8 cellular contexts compared by ENCODE assay signal in genomic region chr6:163711615-163712568, GRCh38.
DNase-seq lines count a peak whose midpoint lies in the region; ATAC-seq and TF ChIP-seq lines count a peak whose summit lies in the region.

No MANE protein-coding gene starts in this region.

- H3K9ac ChIP-seq in Karpas-422 (ENCODE audit: low read length) = no peak overlapping the region

- no peaks in the 10 kb centered on the region for H3K4me1 ChIP-seq in Karpas-422 (ENCODE audit: low read length)

- POLR2A ChIA-PET in activated CD4-positive, alpha-beta T cell treated with anti-CD3 and anti-CD28 coated beads, Interleukin-2, amount 10 ng/mL, durations not matched to agents 7 days and 5 days (lab: Charles Lee) = no interaction called here

- H3K9me3 ChIP-seq in Karpas-422 (ENCODE audit: low read length) = no peaks in the 10 kb centered on the region; the same call in 1 of the 2 replicates

- H4K20me1 ChIP-seq in Karpas-422 (ENCODE audit: insufficient read depth, low read depth, low read length) = no peaks in the 10 kb centered on the region

- H3K4me3 ChIP-seq in skin epidermis = no peak overlapping the region
- no peak overlapping the region for H3K4me3 ChIP-seq in Karpas-422 (ENCODE audit: low read length)

- no peak overlapping the region for H2AFZ ChIP-seq in Karpas-422 (ENCODE audit: low read length)

- no peaks in the 10 kb centered on the region for H3K27me3 Mint-ChIP-seq in activated CD4-positive, alpha-beta T cell treated with anti-CD3 and anti-CD28 coated beads, Interleukin-2, amount 10 ng/mL, durations not matched to agents 7 days and 5 days

- H3K79me2 ChIP-seq in Karpas-422 (ENCODE audit: low read length) = no peaks in the 10 kb centered on the region

- H3K9me3 Mint-ChIP-seq in activated CD4-positive, alpha-beta T cell treated with anti-CD3 and anti-CD28 coated beads, Interleukin-2, amount 10 ng/mL, durations not matched to agents 7 days and 5 days = no peaks in the 10 kb centered on the region

- TF ChIP-seq CTCF in GM12872 (IDR thresholded peaks at IDR 0.05; ENCODE audit: insufficient read depth, low read depth, low read length) = peak; percentile 39; the same call in 1 of the 3 replicates

- no peak overlapping the region for H3K4me3 Mint-ChIP-seq in activated CD4-positive, alpha-beta T cell treated with anti-CD3 and anti-CD28 coated beads, Interleukin-2, amount 10 ng/mL, durations not matched to agents 7 days and 5 days

- no peaks in the 10 kb centered on the region for H3K36me3 ChIP-seq in Karpas-422 (ENCODE audit: insufficient read depth, low read length)

- no peaks in the 10 kb centered on the region for H3K36me3 Mint-ChIP-seq in activated CD4-positive, alpha-beta T cell treated with anti-CD3 and anti-CD28 coated beads, Interleukin-2, amount 10 ng/mL, durations not matched to agents 7 days and 5 days (ENCODE audit: low read depth)

- no peaks in the 10 kb centered on the region for H3K27me3 ChIP-seq in Karpas-422 (ENCODE audit: low read length)

- H3K27ac ChIP-seq in skin epidermis (peak overlapping the region in 17 of 21 experiments; percentile 24 to 88 (median 55)), Karpas-422 (ENCODE audit: low read length) (no peak overlapping the region)

- no peak overlapping the region for H3K27ac Mint-ChIP-seq in activated CD4-positive, alpha-beta T cell treated with anti-CD3 and anti-CD28 coated beads, Interleukin-2, amount 10 ng/mL, durations not matched to agents 7 days and 5 days

- ATAC-seq in HG02588 (IDR thresholded peaks at IDR 0.05; ENCODE audit: unreplicated experiment) (peak; percentile 48), HG03521 (IDR thresholded peaks at IDR 0.05; ENCODE audit: unreplicated experiment) (no peak)

- DNase-seq in SIG-M5 treated with dmso at 0.1 percent for 504 hours (lab: John Stamatoyannopoulos, UW; ENCODE audit: unreplicated experiment) (peak; percentile 85), globus pallidus (ENCODE audit: low spot score) (peak; percentile 61), Karpas-422 (no peak)
- DNase-seq in activated CD4-positive, alpha-beta T cell treated with anti-CD3 and anti-CD28 coated beads, Interleukin-2, amount 10 ng/mL, durations not matched to agents 7 days and 5 days = no peak

- H3K4me1 Mint-ChIP-seq in activated CD4-positive, alpha-beta T cell treated with anti-CD3 and anti-CD28 coated beads, Interleukin-2, amount 10 ng/mL, durations not matched to agents 7 days and 5 days = peaks cover 3% of the 10 kb centered on the region

- CTCF ChIA-PET in activated CD4-positive, alpha-beta T cell treated with anti-CD3 and anti-CD28 coated beads, Interleukin-2, amount 10 ng/mL, durations not matched to agents 7 days and 5 days (lab: Charles Lee) = no interaction called here

- H3K9me2 ChIP-seq in Karpas-422 (replicated peaks; ENCODE audit: insufficient read depth, low read length) = no peaks in the 10 kb centered on the region

- no peak overlapping the region for H3K4me2 ChIP-seq in Karpas-422 (ENCODE audit: low read depth, low read length, poor library complexity, severe bottlenecking)

Comparison
In these comparisons a context has a peak if more than half of its experiments do, and no peak if none do; other contexts are left out.
1. DNase-seq: peak in SIG-M5 treated with dmso at 0.1 percent for 504 hours (single experiment) and globus pallidus (single experiment); none in activated CD4-positive, alpha-beta T cell treated with anti-CD3 and anti-CD28 coated beads, Interleukin-2, amount 10 ng/mL, durations not matched to agents 7 days and 5 days (single experiment) and Karpas-422 (single experiment).